In genomic region chr14:57574617-57575288, GRCh38 we compare ENCODE assay signal across 18 cellular contexts.
A peak's percentile ranks its signal among the peaks of the same experiment; 100 is the strongest.
DNase-seq lines count a peak whose midpoint lies in the region; ATAC-seq, FAIRE-seq and TF ChIP-seq lines count a peak whose summit lies in the region.
"Had no signal": no experiment of that assay in that cellular context is flagged by ENCODE, and none has a peak within 500 bp of the region (broad histone marks: within the 10 kb centered on the region; RNA-seq: fewer than 3 reads in every experiment).

No MANE protein-coding gene starts in this region.

- ATAC-seq in HG02759 (IDR thresholded peaks at IDR 0.05; ENCODE audit: unreplicated experiment) (no peak), GM18519 (IDR thresholded peaks at IDR 0.05; ENCODE audit: low FRiP score, unreplicated experiment) (no peak)

- peak; percentile 16 for DNase-seq in NCI-H748 (lab: John Stamatoyannopoulos, UW; ENCODE audit: unreplicated experiment)
- DNase-seq in NCI-H748 treated with DMSO at 0.1 percent for 48 hours (lab: John Stamatoyannopoulos, UW): no peak
- peak; percentile 58 for DNase-seq in NCI-H69 (lab: John Stamatoyannopoulos, UW)
- no peak for DNase-seq in epithelial cell of proximal tubule (ENCODE audit: low read depth)
- DNase-seq in type B pancreatic cell (ENCODE audit: extremely low spot score, unreplicated experiment): no peak
- DNase-seq in RCC 7860 (ENCODE audit: low spot score): no peak
- DNase-seq: activated naive CD4-positive, alpha-beta T cell treated with anti-CD3 and anti-CD28 coated beads, Interleukin-2, amount 50 U/mL, for 16 hours; KG1; NCI-H2029 treated with DMSO at 0.1 percent for 48 hours; stimulated activated CD4-positive, alpha-beta T cell treated with anti-CD3 and anti-CD28 coated beads, Interleukin-1b, Interleukin-23, amount 100 ng/mL, for 48 hours had no signal

- peak; percentile 68 for TF ChIP-seq CTCF in epithelial cell of proximal tubule (conservative IDR thresholded peaks at IDR 0.05; ENCODE audit: low read depth, low read length)
- TF ChIP-seq CTCF in type B pancreatic cell (conservative IDR thresholded peaks at IDR 0.05): peak; percentile 26

- H3K9me3 Mint-ChIP-seq in type B pancreatic cell: no peaks in the 10 kb centered on the region
- H3K9me3 Mint-ChIP-seq: mesothelial cell of epicardium had no signal

- FAIRE-seq in RCC 7860 (lab: Jason Lieb, UNC): no peak
- FAIRE-seq: colon, G401.6 had no signal

- no peak overlapping the region for H3K4me3 Mint-ChIP-seq in type B pancreatic cell
- H3K4me3 Mint-ChIP-seq: B cell, mesothelial cell of epicardium had no signal

- H3K4me3 ChIP-seq in epithelial cell of proximal tubule (ENCODE audit: low read depth, low read length): no peak overlapping the region
- H3K4me3 ChIP-seq: prostate gland, vagina had no signal

- no peaks in the 10 kb centered on the region for H3K27me3 Mint-ChIP-seq in type B pancreatic cell
- H3K27me3 Mint-ChIP-seq: B cell had no signal

- H3K36me3 Mint-ChIP-seq in type B pancreatic cell: no peaks in the 10 kb centered on the region
- H3K36me3 Mint-ChIP-seq: mesothelial cell of epicardium had no signal

- H3K4me1 Mint-ChIP-seq in type B pancreatic cell (ENCODE audit: unreplicated experiment): peaks cover 32% of the 10 kb centered on the region
- H3K4me1 Mint-ChIP-seq: B cell, mesothelial cell of epicardium had no signal

- H3K27ac Mint-ChIP-seq in type B pancreatic cell: no peak overlapping the region
- H3K27ac Mint-ChIP-seq: B cell, mesothelial cell of epicardium had no signal

Comparison
In these comparisons a context has a peak if more than half of its experiments do, and no peak if none do; other contexts are left out.
1. DNase-seq: peak in NCI-H748 (single experiment) and NCI-H69 (single experiment); none in NCI-H748 treated with DMSO at 0.1 percent for 48 hours (single experiment), epithelial cell of proximal tubule (single experiment), type B pancreatic cell (single experiment) and RCC 7860 (single experiment).